8 cellular contexts compared by ENCODE assay signal in genomic region chr2:151408788-151409600, GRCh38. TPM values are rescaled to one million over a fixed set of nuclear protein-coding genes. Genes with fewer than 3 reads are reported as not detected.
DNase-seq lines count a peak whose midpoint lies in the region; ATAC-seq, FAIRE-seq and TF ChIP-seq lines count a peak whose summit lies in the region.

No MANE protein-coding gene starts in this region.

- peaks cover 24% of the 10 kb centered on the region for H3K36me3 Mint-ChIP-seq in T-helper 2 cell treated with Interferon-gamma antibody and Interleukin-4, amounts not matched to agents 5 μg/mL and 100 μg/mL, for 36 hours (ENCODE audit: low read depth)
- H3K36me3 Mint-ChIP-seq in activated T-helper 2 cell treated with anti-CD3 and anti-CD28 coated beads, Interferon-gamma antibody, Interleukin-2, Interleukin-4, amounts not matched to agents 10 μg/mL and 5 μg/mL and 100 μg/mL, durations not matched to agents 14 hours and 24 hours and 36 hours (ENCODE audit: low read depth) = peaks cover 31% of the 10 kb centered on the region
- no peaks in the 10 kb centered on the region for H3K36me3 Mint-ChIP-seq in immature natural killer cell

- peaks cover 4% of the 10 kb centered on the region for H3K4me1 ChIP-seq in stomach smooth muscle (ENCODE audit: control insufficient read depth, insufficient read depth, low read length)

- peak overlapping the region; percentile 95 for H3K4me3 ChIP-seq in stomach smooth muscle (ENCODE audit: low read length in 2 of 2)

- intact Hi-C loops in activated T-helper 2 cell treated with anti-CD3 and anti-CD28 coated beads, Interferon-gamma antibody, Interleukin-2, Interleukin-4, amounts not matched to agents 10 μg/mL and 5 μg/mL and 100 μg/mL, durations not matched to agents 14 hours and 24 hours and 36 hours (cut with micrococcal nuclease) = loop anchor here (2.0 kb wide), 2 partner anchors 120 to 148 kb away; partner anchors contain the start of genes NMI and RBM43

- H3K9me3 Mint-ChIP-seq in T-helper 2 cell treated with Interferon-gamma antibody and Interleukin-4, amounts not matched to agents 5 μg/mL and 100 μg/mL, for 36 hours = no peaks in the 10 kb centered on the region
- H3K9me3 Mint-ChIP-seq in activated T-helper 2 cell treated with anti-CD3 and anti-CD28 coated beads, Interferon-gamma antibody, Interleukin-2, Interleukin-4, amounts not matched to agents 10 μg/mL and 5 μg/mL and 100 μg/mL, durations not matched to agents 14 hours and 24 hours and 36 hours = no peaks in the 10 kb centered on the region
- no peaks in the 10 kb centered on the region for H3K9me3 Mint-ChIP-seq in immature natural killer cell

- peak overlapping the region in 1 of 2 donors; percentile 93 for H3K9ac ChIP-seq in stomach smooth muscle (ENCODE audit: low read length in 2 of 2)

- peaks cover 3 to 11% of the 10 kb centered on the region in 2 donors for H3K36me3 ChIP-seq in stomach smooth muscle (ENCODE audit: control insufficient read depth in 2 of 2, insufficient read depth in 2 of 2, low read length in 2 of 2)

- peak overlapping the region; percentile 92 for H3K4me3 Mint-ChIP-seq in T-helper 2 cell treated with Interferon-gamma antibody and Interleukin-4, amounts not matched to agents 5 μg/mL and 100 μg/mL, for 36 hours
- peak overlapping the region; percentile 93 for H3K4me3 Mint-ChIP-seq in activated T-helper 2 cell treated with anti-CD3 and anti-CD28 coated beads, Interferon-gamma antibody, Interleukin-2, Interleukin-4, amounts not matched to agents 10 μg/mL and 5 μg/mL and 100 μg/mL, durations not matched to agents 14 hours and 24 hours and 36 hours (ENCODE audit: low read depth)
- peak overlapping the region; percentile 90 to 98 (median 95) for H3K4me3 Mint-ChIP-seq in immature natural killer cell

- no peaks in the 10 kb centered on the region for H3K9me3 ChIP-seq in stomach smooth muscle (ENCODE audit: control insufficient read depth in 2 of 2, low read length in 2 of 2)

- no peak for TF ChIP-seq POLR2A in GM12892 (IDR thresholded peaks at IDR 0.05; ENCODE audit: low read depth, low read length)

- no peak for ATAC-seq in GM18868 (IDR thresholded peaks at IDR 0.05; ENCODE audit: unreplicated experiment)

- no peak for FAIRE-seq in GM12892 (lab: Jason Lieb, UNC)

- DNase-seq in T-helper 2 cell treated with Interferon-gamma antibody and Interleukin-4, amounts not matched to agents 5 μg/mL and 100 μg/mL, for 36 hours (ENCODE audit: low spot score) = no peak
- DNase-seq in T-helper 2 cell = no peak
- DNase-seq in activated T-helper 2 cell treated with anti-CD3 and anti-CD28 coated beads, Interferon-gamma antibody, Interleukin-2, Interleukin-4, amounts not matched to agents 10 μg/mL and 5 μg/mL and 100 μg/mL, durations not matched to agents 14 hours and 24 hours and 36 hours (ENCODE audit: low spot score) = no peak
- no peak for DNase-seq in immature natural killer cell
- no peak for DNase-seq in glomerular visceral epithelial cell (ENCODE audit: extremely low spot score)
- DNase-seq in GM12892 (ENCODE audit: insufficient read length) = no peak

- no peaks in the 10 kb centered on the region for H3K27me3 ChIP-seq in stomach smooth muscle (ENCODE audit: control insufficient read depth in 1 of 2, insufficient read depth in 2 of 2, low read length in 2 of 2)

- peaks cover 5% of the 10 kb centered on the region for H3K27me3 Mint-ChIP-seq in T-helper 2 cell treated with Interferon-gamma antibody and Interleukin-4, amounts not matched to agents 5 μg/mL and 100 μg/mL, for 36 hours (ENCODE audit: low read depth)
- H3K27me3 Mint-ChIP-seq in activated T-helper 2 cell treated with anti-CD3 and anti-CD28 coated beads, Interferon-gamma antibody, Interleukin-2, Interleukin-4, amounts not matched to agents 10 μg/mL and 5 μg/mL and 100 μg/mL, durations not matched to agents 14 hours and 24 hours and 36 hours (ENCODE audit: low read depth) = peaks cover 2% of the 10 kb centered on the region
- peaks cover 0 to 4% (median 0%) of the 10 kb centered on the region in 3 donors for H3K27me3 Mint-ChIP-seq in immature natural killer cell (ENCODE audit: low read depth in 3 of 3)

- H3K27ac Mint-ChIP-seq in T-helper 2 cell treated with Interferon-gamma antibody and Interleukin-4, amounts not matched to agents 5 μg/mL and 100 μg/mL, for 36 hours = peak overlapping the region; percentile 89
- H3K27ac Mint-ChIP-seq in activated T-helper 2 cell treated with anti-CD3 and anti-CD28 coated beads, Interferon-gamma antibody, Interleukin-2, Interleukin-4, amounts not matched to agents 10 μg/mL and 5 μg/mL and 100 μg/mL, durations not matched to agents 14 hours and 24 hours and 36 hours = peak overlapping the region; percentile 92
- H3K27ac Mint-ChIP-seq in immature natural killer cell = peak overlapping the region; percentile 84 to 95 (median 94)

- peak overlapping the region; percentile 75 for H3K27ac ChIP-seq in stomach smooth muscle (ENCODE audit: low read length)

- H3K4me1 Mint-ChIP-seq in T-helper 2 cell treated with Interferon-gamma antibody and Interleukin-4, amounts not matched to agents 5 μg/mL and 100 μg/mL, for 36 hours (ENCODE audit: low read depth) = peaks cover 14% of the 10 kb centered on the region
- H3K4me1 Mint-ChIP-seq in activated T-helper 2 cell treated with anti-CD3 and anti-CD28 coated beads, Interferon-gamma antibody, Interleukin-2, Interleukin-4, amounts not matched to agents 10 μg/mL and 5 μg/mL and 100 μg/mL, durations not matched to agents 14 hours and 24 hours and 36 hours (ENCODE audit: low read depth) = peaks cover 15% of the 10 kb centered on the region
- H3K4me1 Mint-ChIP-seq in immature natural killer cell = peaks cover 26 to 31% of the 10 kb centered on the region in 2 donors

RNA-seq across cellular contexts. Expression of gene RIF1, which starts 0.7 kb away (rescaled TPM):
- total RNA-seq in activated T-helper 2 cell treated with anti-CD3 and anti-CD28 coated beads, Interferon-gamma antibody, Interleukin-2, Interleukin-4, amounts not matched to agents 10 μg/mL and 5 μg/mL and 100 μg/mL, durations not matched to agents 14 hours and 24 hours and 36 hours = 67.1 and 72.1 TPM in 2 replicates
- 10 to 100 TPM; 10.3 to 32.7 (median 14.2) TPM for polyA plus RNA-seq in immature natural killer cell
- polyA plus RNA-seq in GM12892 (2012; ENCODE audit: missing spikeins) = 21.9 TPM

RNA-seq across cellular contexts. Expression of gene TNFAIP6, which starts 51.6 kb away (rescaled TPM):
- total RNA-seq in activated T-helper 2 cell treated with anti-CD3 and anti-CD28 coated beads, Interferon-gamma antibody, Interleukin-2, Interleukin-4, amounts not matched to agents 10 μg/mL and 5 μg/mL and 100 μg/mL, durations not matched to agents 14 hours and 24 hours and 36 hours = not detected in 2 replicates
- not detected for polyA plus RNA-seq in immature natural killer cell
- 3.4 TPM for polyA plus RNA-seq in GM12892 (2012; ENCODE audit: missing spikeins)
